8 cellular contexts compared by ENCODE assay signal in the genomic region with DNA sequence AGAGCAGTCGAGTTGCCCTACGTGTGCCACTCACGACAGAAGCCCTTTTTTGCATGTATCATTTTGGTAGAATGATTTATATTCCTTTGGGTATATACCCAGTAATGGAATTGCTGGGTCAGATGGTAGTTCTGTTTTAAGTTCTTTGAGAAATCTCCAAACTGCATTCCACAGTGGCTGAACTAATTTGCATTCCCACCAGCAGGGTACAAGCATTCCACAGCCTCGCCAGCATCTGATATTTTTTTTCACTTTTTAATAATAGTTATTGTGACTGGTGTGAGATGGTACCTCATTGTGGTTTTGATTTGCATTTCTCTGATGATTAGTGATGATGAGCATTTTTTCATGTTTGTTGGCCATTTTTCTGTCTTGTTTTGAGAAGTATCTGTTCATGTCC. TPM values are rescaled to one million over a fixed set of nuclear protein-coding genes. Genes with fewer than 3 reads are reported as not detected.
A peak's percentile ranks its signal among the peaks of the same experiment; 100 is the strongest.
DNase-seq lines count a peak whose midpoint lies in the region; TF ChIP-seq lines count a peak whose summit lies in the region.
"Not testable (repeated sequence)": the region's sequence is repeated elsewhere in the genome, so short reads cannot be mapped to it uniquely, and the experiment has no call there.

No MANE protein-coding gene starts in this region.

- not testable (repeated sequence) for H3K79me2 ChIP-seq in PC-9 (ENCODE audit: low read depth)

- H3K9me3 Mint-ChIP-seq in endodermal cell, mesothelial cell of epicardium: not testable (repeated sequence)

- not testable (repeated sequence) for H3K9ac ChIP-seq in endodermal cell (ENCODE audit: extremely low read depth, low read length, poor library complexity, severe bottlenecking)

- H3K36me3 ChIP-seq in A673 (ENCODE audit: insufficient read depth, low read length, poor library complexity, severe bottlenecking); PC-9 (ENCODE audit: low read depth); endodermal cell (ENCODE audit: control insufficient read depth, insufficient read depth, low read length): not testable (repeated sequence)

- H4K20me1 ChIP-seq in PC-9 (ENCODE audit: insufficient read depth) = not testable (repeated sequence)

- intact Hi-C loops in A673 (cut with micrococcal nuclease; ENCODE audit: unreplicated experiment) = loop anchor here (5.0 kb wide), 1 partner anchor 35 kb away; no protein-coding TSS in a partner anchor
- intact Hi-C loops in PC-9 (cut with micrococcal nuclease; ENCODE audit: unreplicated experiment) = not testable (repeated sequence)

- H3K27ac Mint-ChIP-seq in endodermal cell = not testable (repeated sequence)
- H3K27ac Mint-ChIP-seq in mesothelial cell of epicardium = peak overlapping the region; percentile 45

- peak; percentile 42 for DNase-seq in A673 (ENCODE audit: low spot score)
- DNase-seq in ELR (ENCODE audit: low read depth) = peak; percentile 10
- DNase-seq in PC-9; endodermal cell; fibroblast of villous mesenchyme (ENCODE audit: low read depth); mesothelial cell of epicardium (ENCODE audit: low spot score in 2 of 2, unreplicated experiment in 2 of 2): not testable (repeated sequence)
- DNase-seq in astrocyte of the hippocampus (ENCODE audit: low read depth, low spot score) = peak; percentile 49
- DNase-seq in retinal pigment epithelial cell (ENCODE audit: low read depth) = peak; percentile 10

- not testable (repeated sequence) for H2AFZ ChIP-seq in PC-9

- TF ChIP-seq CTCF in A673 (conservative IDR thresholded peaks at IDR 0.05; ENCODE audit: low read depth, low read length) (peak; percentile 16; the same call in 1 of the 2 replicates), PC-9 (conservative IDR thresholded peaks at IDR 0.05) (0 out of 2 replicates have a peak, but pooled peaks have one; percentile 23), endodermal cell (conservative IDR thresholded peaks at IDR 0.05) (peak; percentile 68), fibroblast of villous mesenchyme (IDR thresholded peaks at IDR 0.05; ENCODE audit: insufficient read depth, low read depth, low read length) (peak; percentile 28), mesothelial cell of epicardium (IDR thresholded peaks at IDR 0.05; ENCODE audit: unreplicated experiment) (peak; percentile 20), retinal pigment epithelial cell (conservative IDR thresholded peaks at IDR 0.05; ENCODE audit: low read depth, low read length) (peak; percentile 45)

- H3K4me1 Mint-ChIP-seq in endodermal cell, mesothelial cell of epicardium: not testable (repeated sequence)

- H3K9me2 ChIP-seq in PC-9 (ENCODE audit: insufficient read depth) = not testable (repeated sequence)

- 95 to 100% methylated on average over 3 of the region's 4 CpGs for WGBS in endodermal cell (ENCODE audit: insufficient coverage in 1 of 2, insufficient read length in 1 of 2), 2 experiments

- H3K27me3 Mint-ChIP-seq in endodermal cell (ENCODE audit: insufficient read depth); mesothelial cell of epicardium (ENCODE audit: low read depth): not testable (repeated sequence)

- H3K27me3 ChIP-seq in A673 (replicated peaks; ENCODE audit: insufficient read depth, low read depth, low read length, poor library complexity); PC-9 (ENCODE audit: insufficient read depth, low read depth); endodermal cell (ENCODE audit: control insufficient read depth, insufficient read depth, low read length, poor library complexity, severe bottlenecking): not testable (repeated sequence)

- POLR2A ChIA-PET in A673 (lab: Charles Lee; ENCODE audit: low non-redundant PET); PC-9 (lab: Charles Lee; ENCODE audit: unreplicated experiment): not testable (repeated sequence)

- CTCF ChIA-PET in A673 (lab: Charles Lee); PC-9 (lab: Charles Lee): not testable (repeated sequence)

- BruUV-seq in A673 (replicated peaks; lab: Mats Ljungman, UMichigan); PC-9 (replicated peaks; lab: Mats Ljungman, UMichigan): not testable (repeated sequence)

- H3K4me2 ChIP-seq in PC-9 = not testable (repeated sequence)

- H3K36me3 Mint-ChIP-seq in endodermal cell (ENCODE audit: low read depth); mesothelial cell of epicardium: not testable (repeated sequence)

- not testable (repeated sequence) for H3K9me3 ChIP-seq in A673 (ENCODE audit: low read depth, low read length, poor library complexity, severe bottlenecking); PC-9 (ENCODE audit: insufficient read depth, low read depth); endodermal cell (ENCODE audit: control insufficient read depth, low read length)

- peak overlapping the region; percentile 45 for H3K27ac ChIP-seq in A673 (ENCODE audit: low read depth, low read length, poor library complexity, severe bottlenecking)
- not testable (repeated sequence) for H3K27ac ChIP-seq in PC-9; endodermal cell (ENCODE audit: low read depth, low read length)

- H3F3A ChIP-seq in PC-9 (ENCODE audit: insufficient read depth, low read depth) = not testable (repeated sequence)

- not testable (repeated sequence) for H3K4me1 ChIP-seq in A673 (ENCODE audit: insufficient read depth, low read length, poor library complexity, severe bottlenecking); endodermal cell (ENCODE audit: control insufficient read depth, insufficient read depth, low read length)
- H3K4me1 ChIP-seq in PC-9 (replicated peaks; ENCODE audit: insufficient read depth) = peaks cover 17% of the 10 kb centered on the region

- not testable (repeated sequence) for H3K4me3 ChIP-seq in A673 (ENCODE audit: low read depth, low read length, poor library complexity, severe bottlenecking); PC-9; endodermal cell (ENCODE audit: low read length); fibroblast of villous mesenchyme (ENCODE audit: low read depth, low read length); retinal pigment epithelial cell (ENCODE audit: low read length)

- H3K4me3 Mint-ChIP-seq in endodermal cell, mesothelial cell of epicardium: not testable (repeated sequence)

RNA-seq across cellular contexts. Expression of a gene that starts 11.4 kb away (rescaled TPM):
- total RNA-seq in A673 (2021) (40.7 and 43.2 TPM in 2 replicates), PC-9 (2021) (40.4 and 49.7 TPM in 2 replicates), endodermal cell (10 to 100 TPM; 41.2 to 44.3 TPM), fibroblast of villous mesenchyme (34.8 and 44.0 TPM in 2 replicates), mesothelial cell of epicardium (45.0 to 47.6 TPM (median 46.8 TPM) in 3 replicates)
- 29.1 TPM for polyA plus RNA-seq in endodermal cell (2013, experiment 1 of 2)
- polyA plus RNA-seq in endodermal cell (2013, experiment 2 of 2) = 28.9 TPM

RNA-seq across cellular contexts. Expression of a gene that starts 41.9 kb away (rescaled TPM):
- total RNA-seq in A673 (2021) = 65.2 and 78.9 TPM in 2 replicates
- total RNA-seq in PC-9 (2021) = 33.5 and 55.0 TPM in 2 replicates
- 10 to 100 TPM; 41.0 to 45.7 TPM for total RNA-seq in endodermal cell
- 32.8 TPM for polyA plus RNA-seq in endodermal cell (2013, experiment 1 of 2)
- polyA plus RNA-seq in endodermal cell (2013, experiment 2 of 2) = 29.4 TPM
- total RNA-seq in fibroblast of villous mesenchyme = 15.5 and 17.1 TPM in 2 replicates
- total RNA-seq in mesothelial cell of epicardium = 30.6 to 32.0 TPM (median 31.6 TPM) in 3 replicates

Comparison
In these comparisons a context has a peak if more than half of its experiments do, and no peak if none do; other contexts are left out.
1. CTCF ChIP-seq: peak in every context shown above with its lines; median percentile 68 in endodermal cell; 45 in retinal pigment epithelial cell; 28 in fibroblast of villous mesenchyme; 23 in PC-9; 20 in mesothelial cell of epicardium; 16 in A673.